ENCODE assay signal across 8 cellular contexts in the genomic region with DNA sequence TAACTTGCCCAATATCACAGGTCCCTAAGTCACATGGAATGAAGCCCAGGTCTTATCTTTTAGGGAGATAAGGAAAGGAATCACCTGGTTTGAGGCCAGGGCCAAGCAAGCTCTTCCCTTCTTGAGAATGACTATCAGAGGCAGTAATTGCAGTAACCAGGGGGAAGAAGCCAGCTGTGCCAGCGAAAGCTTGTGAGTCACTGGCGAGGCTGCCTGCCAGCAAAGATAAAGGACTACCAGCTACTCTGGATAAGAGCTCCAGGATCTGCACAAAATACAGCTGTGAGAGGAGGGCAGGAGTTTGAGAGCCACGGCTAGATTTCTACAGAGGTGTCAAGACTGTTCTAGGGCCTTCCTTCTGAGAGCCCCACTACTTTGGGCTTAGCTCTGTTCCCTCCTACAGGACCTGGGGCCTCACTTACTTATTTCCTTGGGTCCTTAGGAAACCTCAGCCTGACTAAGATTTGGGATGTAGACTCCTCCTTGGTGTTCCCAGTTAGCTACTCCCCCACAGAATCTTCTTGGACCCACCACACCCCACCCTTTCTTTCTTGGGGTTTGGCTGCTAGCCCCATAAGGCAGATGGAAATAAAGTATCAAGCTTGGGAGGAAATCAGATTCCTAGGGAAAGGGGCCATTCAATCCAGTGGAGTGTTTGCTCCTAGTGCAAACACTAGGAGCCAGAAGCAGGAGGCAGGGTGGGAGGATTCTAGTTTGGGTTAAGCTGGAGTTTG. TPM values are rescaled to one million over a fixed set of nuclear protein-coding genes. Genes with fewer than 3 reads are reported as not detected.
A peak's percentile ranks its signal among the peaks of the same experiment; 100 is the strongest.
DNase-seq lines count a peak whose midpoint lies in the region; ATAC-seq and TF ChIP-seq lines count a peak whose summit lies in the region.
"Had no signal": no experiment of that assay in that cellular context is flagged by ENCODE, and none has a peak within 500 bp of the region (broad histone marks: within the 10 kb centered on the region; RNA-seq: fewer than 3 reads in every experiment).

No MANE protein-coding gene starts in this region.

- no peak overlapping the region for H3K4me3 ChIP-seq in body of pancreas
- H3K4me3 ChIP-seq in osteoblast (ENCODE audit: insufficient read depth, low read length): no peak overlapping the region

- 30% methylated on average over 3 of the region's 3 CpGs for WGBS in body of pancreas, 2 donors

- H3K36me3 Mint-ChIP-seq in HFFc6 (ENCODE audit: low read depth): no peaks in the 10 kb centered on the region

- DNase-seq in HFFc6 (peak; percentile 75), body of pancreas (peak; percentile 90 to 97 (median 94)), osteoblast (ENCODE audit: insufficient read length, low spot score, missing footprints) (peak; percentile 96), DMS79 treated with DMSO at 0.1 percent for 48 hours (lab: John Stamatoyannopoulos, UW) (no peak), DMS153 (lab: John Stamatoyannopoulos, UW) (no peak)
- DNase-seq: NCI-H1436 had no signal

- no peaks in the 10 kb centered on the region for H3K27me3 ChIP-seq in body of pancreas
- H3K27me3 ChIP-seq in osteoblast (ENCODE audit: insufficient read depth, low read length): peaks cover 11% of the 10 kb centered on the region

- H3K36me3 ChIP-seq in body of pancreas (replicated peaks in 1 of 2; ENCODE audit: insufficient read depth in 1 of 2, low read depth in 2 of 2): no peaks in the 10 kb centered on the region
- no peaks in the 10 kb centered on the region for H3K36me3 ChIP-seq in osteoblast (ENCODE audit: insufficient read depth, low read length)
- H3K36me3 ChIP-seq: neutrophil had no signal

- H4K20me1 ChIP-seq in osteoblast (ENCODE audit: insufficient read depth, low read length): peaks cover 2% of the 10 kb centered on the region

- H3K79me2 ChIP-seq in osteoblast (ENCODE audit: insufficient read depth, low read length): no peaks in the 10 kb centered on the region

- H3K9me3 Mint-ChIP-seq in HFFc6: no peaks in the 10 kb centered on the region

- no peaks in the 10 kb centered on the region; the same call in 1 of the 2 replicates for H3K27me3 Mint-ChIP-seq in HFFc6 (ENCODE audit: insufficient read depth)

- H3K4me2 ChIP-seq in osteoblast (ENCODE audit: insufficient read depth, low read length): peak overlapping the region; percentile 50

- TF ChIP-seq POLR2A in body of pancreas (IDR thresholded peaks at IDR 0.05): no peak

- no peak overlapping the region for H3K27ac Mint-ChIP-seq in HFFc6

- intact Hi-C loops in body of pancreas (cut with DNase I): no loop called here

- H2AFZ ChIP-seq in osteoblast (ENCODE audit: low read length): no peak overlapping the region

- H3K27ac ChIP-seq in body of pancreas (peak overlapping the region; percentile 51 to 81 (median 70)), osteoblast (ENCODE audit: low read depth, low read length) (peak overlapping the region; percentile 35)
- H3K27ac ChIP-seq: neutrophil had no signal

- ATAC-seq in body of pancreas (peak; percentile 55), GM21447 (IDR thresholded peaks at IDR 0.05; ENCODE audit: unreplicated experiment) (no peak)

- H3K4me1 Mint-ChIP-seq in HFFc6 (ENCODE audit: low read depth): peaks cover 9% of the 10 kb centered on the region; the same call in 1 of the 2 replicates

- H3K9me3 ChIP-seq in body of pancreas (no peaks in the 10 kb centered on the region), osteoblast (ENCODE audit: low read depth, low read length) (no peaks in the 10 kb centered on the region)
- H3K9me3 ChIP-seq: neutrophil had no signal

- H3K4me1 ChIP-seq in body of pancreas (peaks cover 41% of the 10 kb centered on the region), osteoblast (ENCODE audit: insufficient read depth, low read length) (peaks cover 25% of the 10 kb centered on the region)

- TF ChIP-seq CTCF in HFFc6 (IDR thresholded peaks at IDR 0.05) (no peak), body of pancreas (IDR thresholded peaks at IDR 0.05) (no peak), osteoblast (IDR thresholded peaks at IDR 0.05; ENCODE audit: extremely low read depth, low read depth, low read length) (no peak)

- H3K4me3 Mint-ChIP-seq in HFFc6: no peak overlapping the region

RNA-seq across cellular contexts. Expression of gene CCKBR, which starts 9.6 kb away (rescaled TPM):
- total RNA-seq in HFFc6 (2021; fragmentation: NEBNext Ultra II Directional; extraction: Animal tissue kit (Norgen Biotek cat#: 25700)): not detected
- 1 to 10 TPM; 1.0 to 3.3 TPM for total RNA-seq in body of pancreas
- not detected in 2 replicates for total RNA-seq in osteoblast

RNA-seq across cellular contexts. Expression of gene CNGA4, which starts 11.1 kb away (rescaled TPM):
- not detected for total RNA-seq in HFFc6 (2021; fragmentation: NEBNext Ultra II Directional; extraction: Animal tissue kit (Norgen Biotek cat#: 25700))
- total RNA-seq in body of pancreas: not detected
- under 0.01 TPM in 2 replicates for total RNA-seq in osteoblast

RNA-seq across cellular contexts. Expression of gene FHIP1B, which starts 15.6 kb away (rescaled TPM):
- total RNA-seq in HFFc6 (2021; fragmentation: NEBNext Ultra II Directional; extraction: Animal tissue kit (Norgen Biotek cat#: 25700)): 10 to 100 TPM; 12.7 to 15.6 (median 14.7) TPM
- 10 to 100 TPM; 31.9 to 54.7 TPM for total RNA-seq in body of pancreas
- total RNA-seq in osteoblast: 15.6 and 19.7 TPM in 2 replicates

RNA-seq across cellular contexts. Expression of gene C11orf42, which starts 44.6 kb away (rescaled TPM):
- total RNA-seq in HFFc6 (2021; fragmentation: NEBNext Ultra II Directional; extraction: Animal tissue kit (Norgen Biotek cat#: 25700)): not detected
- total RNA-seq in body of pancreas: not detected
- total RNA-seq in osteoblast: not detected in 2 replicates

RNA-seq across cellular contexts. Expression of gene OR52W1, which starts 51.0 kb away (rescaled TPM):
- total RNA-seq in HFFc6 (2021; fragmentation: NEBNext Ultra II Directional; extraction: Animal tissue kit (Norgen Biotek cat#: 25700)): not detected
- total RNA-seq in body of pancreas: not detected
- total RNA-seq in osteoblast: not detected in 2 replicates

Comparison
In these comparisons a context has a peak if more than half of its experiments do, and no peak if none do; other contexts are left out.
1. DNase-seq: peak in HFFc6 (single experiment), body of pancreas (4 of 4) and osteoblast (single experiment); none in DMS79 treated with DMSO at 0.1 percent for 48 hours (single experiment) and DMS153 (single experiment).